Comparison of ENCODE assay signal across 28 cellular contexts in the genomic region with DNA sequence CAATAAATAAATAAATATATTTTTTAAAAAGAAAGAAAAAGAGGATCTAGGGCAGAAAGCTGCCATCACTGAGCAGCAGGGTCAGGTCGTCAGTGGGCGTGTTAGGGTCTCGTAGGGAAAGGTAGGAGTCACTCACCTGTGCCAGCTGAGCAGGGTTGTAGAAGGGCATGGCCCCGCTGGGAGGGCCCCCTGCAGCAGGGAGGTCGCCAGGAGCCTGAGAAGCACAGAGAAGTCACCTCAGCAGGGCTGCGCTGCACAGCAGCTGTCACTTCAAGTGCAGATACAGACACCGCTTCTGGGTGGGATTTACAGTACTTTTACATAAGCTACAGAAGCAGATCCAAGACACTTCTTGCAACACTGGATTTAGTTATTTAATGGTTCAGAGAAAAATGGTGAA.
"Had no signal": no experiment of that assay in that cellular context is flagged by ENCODE, and none has a peak within 500 bp of the region (broad histone marks: within the 10 kb centered on the region; RNA-seq: fewer than 3 reads in every experiment).

No MANE protein-coding gene starts in this region.

- H3K4me1 Mint-ChIP-seq: activated CD4-positive, alpha-beta T cell treated with anti-CD3 and anti-CD28 coated beads for 36 hours; activated naive CD4-positive, alpha-beta T cell treated with anti-CD3 and anti-CD28 coated beads, Interleukin-2, amount 50 U/mL, for 24 hours; activated T-helper 17 cell treated with anti-CD3 and anti-CD28 coated beads, Interleukin-2, amount 50 U/mL, for 72 hours had no signal

- H3K4me3 Mint-ChIP-seq: activated CD4-positive, alpha-beta memory T cell treated with anti-CD3 and anti-CD28 coated beads for 36 hours; activated CD4-positive, alpha-beta T cell treated with anti-CD3 and anti-CD28 coated beads for 36 hours; activated CD4-positive, alpha-beta T cell treated with anti-CD3 and anti-CD28 coated beads, Interleukin-2, amount 10 ng/mL, durations not matched to agents 24 days and 14 days; activated CD8-positive, alpha-beta memory T cell treated with anti-CD3 and anti-CD28 coated beads, Interleukin-2, amount 10 ng/mL, durations not matched to agents 7 days and 5 days; activated CD8-positive, alpha-beta T cell treated with anti-CD3 and anti-CD28 coated beads, Interleukin-2, amount 10 ng/mL, durations not matched to agents 7 days and 5 days; activated naive CD4-positive, alpha-beta T cell treated with anti-CD3 and anti-CD28 coated beads for 36 hours; activated naive CD4-positive, alpha-beta T cell treated with anti-CD3 and anti-CD28 coated beads, Interleukin-2, amount 50 U/mL, for 24 hours; activated naive CD8-positive, alpha-beta T cell treated with anti-CD3 and anti-CD28 coated beads for 36 hours; activated naive CD8-positive, alpha-beta T cell treated with anti-CD3 and anti-CD28 coated beads, Interleukin-2, amount 50 U/mL, for 24 hours; activated T-cell treated with anti-CD3 and anti-CD28 coated beads, Interleukin-2, amount 50 U/mL, for 4 hours; activated T-helper 17 cell treated with anti-CD3 and anti-CD28 coated beads, Interleukin-2, amount 50 U/mL, for 72 hours; T-cell; T-helper 1 cell treated with Interleukin-12 subunit alpha and Interleukin-12 subunit beta and Interleukin-4 antibody, amounts not matched to agents 30 μg/mL and 1 μg/mL, for 36 hours had no signal

- H3K9me3 Mint-ChIP-seq: activated CD4-positive, alpha-beta memory T cell treated with anti-CD3 and anti-CD28 coated beads for 36 hours; activated CD4-positive, alpha-beta T cell treated with anti-CD3 and anti-CD28 coated beads, Interleukin-2, amount 10 ng/mL, durations not matched to agents 24 days and 14 days; activated naive CD4-positive, alpha-beta T cell treated with anti-CD3 and anti-CD28 coated beads for 36 hours; activated naive CD4-positive, alpha-beta T cell treated with anti-CD3 and anti-CD28 coated beads, Interleukin-2, amount 50 U/mL, for 24 hours; activated naive CD8-positive, alpha-beta T cell treated with anti-CD3 and anti-CD28 coated beads for 36 hours; activated naive CD8-positive, alpha-beta T cell treated with anti-CD3 and anti-CD28 coated beads, Interleukin-2, amount 50 U/mL, for 24 hours; activated T-cell treated with anti-CD3 and anti-CD28 coated beads, Interleukin-2, amount 50 U/mL, for 4 hours; activated T-helper 17 cell treated with anti-CD3 and anti-CD28 coated beads, Interleukin-2, amount 50 U/mL, for 72 hours; T-cell; T-helper 1 cell treated with Interleukin-12 subunit alpha and Interleukin-12 subunit beta and Interleukin-4 antibody, amounts not matched to agents 30 μg/mL and 1 μg/mL, for 36 hours had no signal

- H3K27ac Mint-ChIP-seq: activated CD4-positive, alpha-beta memory T cell treated with anti-CD3 and anti-CD28 coated beads for 36 hours; activated CD4-positive, alpha-beta T cell treated with anti-CD3 and anti-CD28 coated beads for 36 hours; activated CD4-positive, alpha-beta T cell treated with anti-CD3 and anti-CD28 coated beads, Interleukin-2, amount 10 ng/mL, durations not matched to agents 24 days and 14 days; activated CD8-positive, alpha-beta memory T cell treated with anti-CD3 and anti-CD28 coated beads, Interleukin-2, amount 10 ng/mL, durations not matched to agents 7 days and 5 days; activated CD8-positive, alpha-beta T cell treated with anti-CD3 and anti-CD28 coated beads, Interleukin-2, amount 10 ng/mL, durations not matched to agents 7 days and 5 days; activated naive CD4-positive, alpha-beta T cell treated with anti-CD3 and anti-CD28 coated beads for 36 hours; activated naive CD8-positive, alpha-beta T cell treated with anti-CD3 and anti-CD28 coated beads for 36 hours; activated naive CD8-positive, alpha-beta T cell treated with anti-CD3 and anti-CD28 coated beads, Interleukin-2, amount 50 U/mL, for 24 hours; activated T-helper 17 cell treated with anti-CD3 and anti-CD28 coated beads, Interleukin-2, amount 50 U/mL, for 72 hours; T-cell; T-helper 1 cell treated with Interleukin-12 subunit alpha and Interleukin-12 subunit beta and Interleukin-4 antibody, amounts not matched to agents 30 μg/mL and 1 μg/mL, for 36 hours had no signal

- H3K4me1 ChIP-seq: colonic mucosa had no signal

- DNase-seq: activated CD4-positive, alpha-beta memory T cell treated with anti-CD3 and anti-CD28 coated beads for 36 hours; activated CD4-positive, alpha-beta T cell treated with anti-CD3 and anti-CD28 coated beads for 36 hours; activated CD4-positive, alpha-beta T cell treated with anti-CD3 and anti-CD28 coated beads, Interleukin-2, amount 10 ng/mL, durations not matched to agents 24 days and 14 days; activated CD4-positive, CD25-positive, alpha-beta regulatory T cell; activated CD4-positive, CD25-positive, alpha-beta regulatory T cell treated with anti-CD3 and anti-CD28 coated beads, Interleukin-2, amount 50 U/mL, for 72 hours; activated CD8-positive, alpha-beta memory T cell treated with anti-CD3 and anti-CD28 coated beads, Interleukin-2, amount 10 ng/mL, durations not matched to agents 7 days and 5 days; activated CD8-positive, alpha-beta memory T cell treated with anti-CD3 and anti-CD28 coated beads, Interleukin-2, amount 50 U/mL, for 4 hours; activated CD8-positive, alpha-beta T cell treated with anti-CD3 and anti-CD28 coated beads, Interleukin-2, amount 10 ng/mL, durations not matched to agents 7 days and 5 days; activated effector memory CD4-positive, alpha-beta T cell treated with Interleukin-2 at 50 U/mL for 16 hours; activated naive CD4-positive, alpha-beta T cell treated with anti-CD3 and anti-CD28 coated beads for 36 hours; activated naive CD8-positive, alpha-beta T cell treated with anti-CD3 and anti-CD28 coated beads for 36 hours; activated naive CD8-positive, alpha-beta T cell treated with anti-CD3 and anti-CD28 coated beads, Interleukin-2, amount 50 U/mL, for 24 hours; activated T-cell treated with anti-CD3 and anti-CD28 coated beads, Interleukin-2, amount 50 U/mL, for 4 hours; amygdala; aorta; body of pancreas; caudate nucleus; colonic mucosa; effector CD8-positive, alpha-beta T cell; foreskin fibroblast; head of caudate nucleus; SW 1271; T-cell had no signal

- H3K27me3 ChIP-seq: adrenal gland, body of pancreas, colonic mucosa had no signal

- ATAC-seq: activated CD4-positive, alpha-beta T cell treated with anti-CD3 and anti-CD28 coated beads for 36 hours; activated CD8-positive, alpha-beta memory T cell treated with anti-CD3 and anti-CD28 coated beads, Interleukin-2, amount 10 ng/mL, durations not matched to agents 7 days and 5 days; activated CD8-positive, alpha-beta T cell treated with anti-CD3 and anti-CD28 coated beads, Interleukin-2, amount 10 ng/mL, durations not matched to agents 7 days and 5 days; activated naive CD8-positive, alpha-beta T cell treated with anti-CD3 and anti-CD28 coated beads, Interleukin-2, amount 50 U/mL, for 24 hours; activated T-cell treated with anti-CD3 and anti-CD28 coated beads, Interleukin-2, amount 50 U/mL, for 4 hours; activated T-helper 17 cell treated with anti-CD3 and anti-CD28 coated beads, Interleukin-2, amount 50 U/mL, for 72 hours; body of pancreas; esophagus mucosa; T-cell had no signal

- H3K27me3 Mint-ChIP-seq: activated CD4-positive, alpha-beta memory T cell treated with anti-CD3 and anti-CD28 coated beads for 36 hours; activated CD4-positive, alpha-beta T cell treated with anti-CD3 and anti-CD28 coated beads for 36 hours; activated CD4-positive, alpha-beta T cell treated with anti-CD3 and anti-CD28 coated beads, Interleukin-2, amount 10 ng/mL, durations not matched to agents 24 days and 14 days; activated CD8-positive, alpha-beta memory T cell treated with anti-CD3 and anti-CD28 coated beads, Interleukin-2, amount 10 ng/mL, durations not matched to agents 7 days and 5 days; activated naive CD4-positive, alpha-beta T cell treated with anti-CD3 and anti-CD28 coated beads, Interleukin-2, amount 50 U/mL, for 24 hours; activated naive CD8-positive, alpha-beta T cell treated with anti-CD3 and anti-CD28 coated beads for 36 hours; activated naive CD8-positive, alpha-beta T cell treated with anti-CD3 and anti-CD28 coated beads, Interleukin-2, amount 50 U/mL, for 24 hours; activated T-helper 17 cell treated with anti-CD3 and anti-CD28 coated beads, Interleukin-2, amount 50 U/mL, for 72 hours; T-cell had no signal

- H3K4me3 ChIP-seq: adrenal gland, body of pancreas, colonic mucosa had no signal

- H3K27ac ChIP-seq: adrenal gland, body of pancreas, colonic mucosa had no signal
